ENCODE assay signal across 17 cellular contexts in genomic region chr17:38602453-38602852, GRCh38. TPM values are rescaled to one million over a fixed set of nuclear protein-coding genes. Genes with fewer than 3 reads are reported as not detected.
DNase-seq lines count a peak whose midpoint lies in the region; ATAC-seq, FAIRE-seq and TF ChIP-seq lines count a peak whose summit lies in the region.
"Had no signal": no experiment of that assay in that cellular context is flagged by ENCODE, and none has a peak within 500 bp of the region (broad histone marks: within the 10 kb centered on the region; RNA-seq: fewer than 3 reads in every experiment).

No MANE protein-coding gene starts in this region.

- peaks cover 19% of the 10 kb centered on the region for H3K27me3 Mint-ChIP-seq in mesothelial cell of epicardium (ENCODE audit: low read depth)

- no peak overlapping the region for H2BK5ac ChIP-seq in mesenchymal stem cell (ENCODE audit: low read depth, low read length, poor library complexity, severe bottlenecking)

- peaks cover 25% of the 10 kb centered on the region for H3K4me1 ChIP-seq in A549
- peaks cover 18% of the 10 kb centered on the region for H3K4me1 ChIP-seq in HEK293 (ENCODE audit: control insufficient read depth, insufficient read depth, low read length)
- H3K4me1 ChIP-seq in mesenchymal stem cell (ENCODE audit: control insufficient read depth, insufficient read depth, low read depth, low read length), result peaks cover 12% of the 10 kb centered on the region

- DNase-seq in A549 (ENCODE audit: low read depth in 1 of 2, low spot score in 1 of 2) (no peak), dorsolateral prefrontal cortex (no peak), mesothelial cell of epicardium (ENCODE audit: low spot score in 2 of 2, unreplicated experiment in 2 of 2) (no peak), left lobe of liver (ENCODE audit: low spot score) (no peak), RKO (ENCODE audit: low spot score) (no peak), mesenchymal stem cell (no peak), CD1c-positive myeloid dendritic cell (ENCODE audit: extremely low spot score) (no peak)
- DNase-seq: activated gamma-delta T cell; EL; SHP77; stimulated activated naive CD4-positive, alpha-beta T cell treated with Interleukin-2 at 50 U/mL for 16 hours; T-helper 17 cell had no signal

- peak overlapping the region; percentile 44 for H3K4me3 Mint-ChIP-seq in mesothelial cell of epicardium

- H2BK120ac ChIP-seq in mesenchymal stem cell (ENCODE audit: low read depth, low read length), result no peak overlapping the region

- no peak for ATAC-seq in A549
- ATAC-seq in left lobe of liver, result no peak
- ATAC-seq: T-helper 17 cell had no signal

- no peak overlapping the region for H4K8ac ChIP-seq in mesenchymal stem cell (ENCODE audit: low read length)

- POLR2A ChIA-PET in A549 (lab: Yijun Ruan, JAX), result interaction anchor here (0.7 kb wide), 1 partner anchor 99 kb away, joined by 5 read pairs; no protein-coding TSS in a partner anchor
- POLR2A ChIA-PET in HEK293 (lab: Yijun Ruan, JAX), result interaction anchor here (0.9 to 1.3 kb wide), 2 partner anchors 43 to 48 kb away, joined by 3 to 5 read pairs; no protein-coding TSS in a partner anchor

- WGBS in A549 (ENCODE audit: missing lambda C conversion rate), result 30% methylated on average over 2 of the region's 2 CpGs
- WGBS in mesenchymal stem cell, result 0% methylated on average over 2 of the region's 2 CpGs

- H3K27ac ChIP-seq in A549 (no peak overlapping the region), HEK293 (ENCODE audit: extremely low read depth, low read depth, low read length) (no peak overlapping the region), dorsolateral prefrontal cortex (peak overlapping the region in 56 of 59 donors; percentile 35 to 94 (median 84)), mesenchymal stem cell (ENCODE audit: low read length, poor library complexity, severe bottlenecking) (no peak overlapping the region)
- H3K27ac ChIP-seq: prostate gland had no signal

- no peak overlapping the region for H3K23ac ChIP-seq in mesenchymal stem cell (ENCODE audit: low read length in 2 of 2)

- no peak overlapping the region for H2BK15ac ChIP-seq in mesenchymal stem cell (ENCODE audit: low read depth, poor library complexity, severe bottlenecking)

- H3K14ac ChIP-seq in mesenchymal stem cell (ENCODE audit: low read length in 2 of 2), result no peak overlapping the region

- H2AFZ ChIP-seq in mesenchymal stem cell (ENCODE audit: low read depth, low read length), result no peak overlapping the region

- TF ChIP-seq CTCF in A549 (IDR thresholded peaks at IDR 0.05) (no peak), HEK293 (tag by site-specific recombination; IDR thresholded peaks at IDR 0.05) (no peak), dorsolateral prefrontal cortex (IDR thresholded peaks at IDR 0.05 in 54 of 56, conservative IDR thresholded peaks at IDR 0.05 in 2 of 56; ENCODE audit: low read depth in 1 of 56, partially characterized antibody in 56 of 56) (no peak), mesothelial cell of epicardium (IDR thresholded peaks at IDR 0.05; ENCODE audit: unreplicated experiment) (no peak)

- no peak overlapping the region for H3K4ac ChIP-seq in mesenchymal stem cell (ENCODE audit: low read depth in 1 of 2, low read length in 2 of 2)

- H3K4me2 ChIP-seq in A549 (no peak overlapping the region), mesenchymal stem cell (ENCODE audit: low read length, poor library complexity, severe bottlenecking) (no peak overlapping the region)

- H3K79me1 ChIP-seq in mesenchymal stem cell (replicated peaks; ENCODE audit: low read length, poor library complexity, severe bottlenecking), result no peaks in the 10 kb centered on the region

- H4K91ac ChIP-seq in mesenchymal stem cell (ENCODE audit: low read length), result no peak overlapping the region

- H3K9ac ChIP-seq in mesenchymal stem cell (ENCODE audit: low read length), result no peak overlapping the region

- H3K36me3 ChIP-seq in HEK293 (ENCODE audit: control insufficient read depth in 2 of 2, insufficient read depth in 1 of 2, low read length in 2 of 2), result no peaks in the 10 kb centered on the region
- no peaks in the 10 kb centered on the region for H3K36me3 ChIP-seq in mesenchymal stem cell (ENCODE audit: control insufficient read depth in 1 of 2, insufficient read depth in 2 of 2, low read depth in 1 of 2, low read length in 2 of 2)
- H3K36me3 ChIP-seq: prostate gland had no signal

- H3K27me3 ChIP-seq in dorsolateral prefrontal cortex (peaks cover 0 to 6% (median 0%) of the 10 kb centered on the region in 45 donors), mesenchymal stem cell (ENCODE audit: control insufficient read depth in 1 of 2, insufficient read depth in 1 of 2, low read length in 2 of 2) (peaks cover 86 to 93% of the 10 kb centered on the region in 2 experiments)

- CTCF ChIA-PET in A549 (lab: Yijun Ruan, JAX), result interaction anchor here (2.9 to 33.9 kb wide), 4 partner anchors 13 to 66 kb away, joined by 8 to 948 read pairs (median 366); no protein-coding TSS in a partner anchor
- CTCF ChIA-PET in HEK293 (lab: Yijun Ruan, JAX), result interaction anchor here (0.6 to 19.3 kb wide), 11 partner anchors 9 to 110 kb away, joined by 3 to 188 read pairs (median 4); partner anchors contain the start of gene EPOP

- H3K9me3 Mint-ChIP-seq in mesothelial cell of epicardium, result no peaks in the 10 kb centered on the region

- H3K4me1 Mint-ChIP-seq in mesothelial cell of epicardium, result peaks cover 49% of the 10 kb centered on the region

- no peak overlapping the region for H2AK5ac ChIP-seq in mesenchymal stem cell (ENCODE audit: low read length, severe bottlenecking)

- TF ChIP-seq RAD21 in A549 (conservative IDR thresholded peaks at IDR 0.05 in 1 of 2, IDR thresholded peaks at IDR 0.05 in 1 of 2), result no peak

- H3K27ac Mint-ChIP-seq in mesothelial cell of epicardium, result peak overlapping the region; percentile 86
- H3K27ac Mint-ChIP-seq: T-helper 17 cell had no signal

- H3K18ac ChIP-seq in mesenchymal stem cell (ENCODE audit: low read depth in 1 of 2, low read length in 2 of 2), result no peak overlapping the region

- intact Hi-C loops in dorsolateral prefrontal cortex (cut with DNase I), result no loop called here

- H3K36me3 Mint-ChIP-seq in mesothelial cell of epicardium, result no peaks in the 10 kb centered on the region

- no peak overlapping the region for H2BK12ac ChIP-seq in mesenchymal stem cell (ENCODE audit: low read length in 2 of 2)

- TF ChIP-seq EP300 in A549 (IDR thresholded peaks at IDR 0.05), result no peak

- no peak for TF ChIP-seq POLR2A in A549 (IDR thresholded peaks at IDR 0.05; ENCODE audit: low read length)

- no peaks in the 10 kb centered on the region for H3K9me3 ChIP-seq in A549
- H3K9me3 ChIP-seq in HEK293 (ENCODE audit: control insufficient read depth, insufficient read depth, low read depth, low read length), result no peaks in the 10 kb centered on the region
- no peaks in the 10 kb centered on the region for H3K9me3 ChIP-seq in mesenchymal stem cell (ENCODE audit: control insufficient read depth, low read length)
- H3K9me3 ChIP-seq: prostate gland had no signal

- H3K4me3 ChIP-seq in A549 (no peak overlapping the region), HEK293 (ENCODE audit: low read depth, low read length) (no peak overlapping the region), dorsolateral prefrontal cortex (peak overlapping the region in 58 of 59 donors; percentile 6 to 76 (median 61)), mesenchymal stem cell (ENCODE audit: insufficient read depth in 1 of 2, low read depth in 1 of 2, low read length in 2 of 2) (no peak overlapping the region)
- H3K4me3 ChIP-seq: prostate gland had no signal

- no peak for FAIRE-seq in A549 (lab: Jason Lieb, UNC)
- FAIRE-seq: astrocyte had no signal

TF ChIP-seq in A549, 52 proteins besides CTCF, POLR2A, EP300 and RAD21 (continues in another document):
- TF ChIP-seq ZFP36 (IDR thresholded peaks at IDR 0.05; ENCODE audit: borderline replicate concordance, partially characterized antibody), result peak; percentile 69
- no peak for TF ChIP-seq HMGXB4 (CRISPR knock-in tag; IDR thresholded peaks at IDR 0.05; ENCODE audit: borderline replicate concordance)

TF ChIP-seq in HEK293, 187 proteins besides CTCF, POLR2A, EP300 and RAD21:
- TF ChIP-seq ZNF580 (tag by site-specific recombination; IDR thresholded peaks at IDR 0.05) (0 out of 2 replicates have a peak, but pooled peaks have one; percentile 18), ZNF768 (tag by site-specific recombination; IDR thresholded peaks at IDR 0.05) (peak; percentile 87; the same call in 1 of the 2 replicates), ZNF266 (tag by site-specific recombination; IDR thresholded peaks at IDR 0.05; ENCODE audit: low read depth) (no peak), ZNF747 (tag by site-specific recombination; IDR thresholded peaks at IDR 0.05) (no peak)
TF ChIP-seq in HEK293: peak in this region for 2.

RNA-seq across cellular contexts. Expression of gene SRCIN1, which starts 3.3 kb away (rescaled TPM):
- polyA plus RNA-seq in A549 (2011; rRNA removed) (1.3 and 1.4 TPM in 2 replicates), A549 (2017; fragmentation: RNase III; extraction: RNeasy Plus Mini Kit Qiagen cat#74134 plus additional on column Dnase treatment) (2.1 to 3.4 TPM (median 2.6 TPM) in 3 replicates)
- 1.9 and 2.0 TPM in 2 replicates for polyA plus RNA-seq in A549 (2012; cell fraction: cytosol; rRNA removed)
- polyA plus RNA-seq in A549 (2012; cell fraction: nucleus; rRNA removed), result 8.0 and 16.8 TPM in 2 replicates
- 1.2 and 2.1 TPM in 2 replicates for polyA minus RNA-seq in A549 (2011; rRNA and poly(A)+ RNA removed)
- total RNA-seq in dorsolateral prefrontal cortex (100 to 1,000 TPM in 111 of 120 experiments, 10 to 100 TPM in 9; 80.9 to 338 (median 151) TPM), mesothelial cell of epicardium (19.4 to 21.4 TPM (median 20.8 TPM) in 3 replicates), left lobe of liver (19.3 TPM)
- 0.04 TPM for polyA plus RNA-seq in mesenchymal stem cell (2013, experiment 1 of 2)
- not detected for polyA plus RNA-seq in mesenchymal stem cell (2013, experiment 2 of 2)
- polyA plus RNA-seq: AG04450, fibroblast of lung had no signal

Comparison
In these comparisons a context has a peak if more than half of its experiments do, and no peak if none do; other contexts are left out.
1. H3K27ac ChIP-seq: peak in dorsolateral prefrontal cortex (56 of 59); none in A549 (0 of 2), HEK293 (single experiment) and mesenchymal stem cell (single experiment).
2. H3K4me3 ChIP-seq: peak in dorsolateral prefrontal cortex (58 of 59); none in A549 (single experiment), HEK293 (single experiment) and mesenchymal stem cell (0 of 2).